In the genomic region with DNA sequence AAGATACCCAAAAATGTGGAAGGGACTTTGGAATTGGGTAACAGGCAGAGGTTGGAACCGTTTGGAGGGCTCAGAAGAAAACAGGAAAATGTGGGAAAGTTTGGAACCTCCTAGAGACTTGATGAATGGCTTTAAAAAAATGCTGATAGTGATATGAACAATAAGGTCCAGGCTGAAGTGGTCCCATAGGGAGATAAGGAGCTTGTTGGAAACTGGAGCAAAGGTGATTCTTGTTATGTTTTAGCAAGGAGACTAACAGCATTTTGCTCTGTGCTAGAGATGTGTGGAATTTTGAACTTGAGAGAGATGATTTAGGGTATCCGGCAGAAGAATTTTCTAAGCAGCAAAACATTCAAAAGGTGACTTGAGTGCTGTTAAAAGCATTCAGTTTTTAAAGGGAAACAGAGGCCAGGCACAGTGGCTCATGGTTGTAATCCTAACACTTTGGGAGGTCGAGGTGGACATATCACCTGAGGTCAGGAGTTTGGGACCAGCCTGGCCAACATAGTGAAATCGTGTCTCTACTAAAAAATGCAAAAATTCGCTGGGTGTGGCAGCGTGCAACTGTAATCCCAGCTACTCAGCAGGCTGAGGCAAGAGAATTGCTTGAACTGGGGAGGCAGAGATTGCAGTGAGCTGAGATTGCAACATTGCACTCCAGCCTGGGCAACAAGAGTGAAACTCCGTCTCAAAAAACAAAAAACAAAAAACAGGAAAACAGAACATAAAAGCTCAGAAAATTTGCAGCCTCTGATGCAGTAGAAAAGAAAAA, we compare ENCODE assay signal across 1 cellular context.
TF ChIP-seq lines count a peak whose summit lies in the region.

No MANE protein-coding gene starts in this region.

TF ChIP-seq in HepG2, 621 proteins besides CTCF, POLR2A, EP300 and RAD21:
- TF ChIP-seq CEBPB (IDR thresholded peaks at IDR 0.05; ENCODE audit: borderline replicate concordance, low read depth, low read length), result peak; percentile 27; the same call in 1 of the 2 replicates
